24 cellular contexts compared by ENCODE assay signal in the genomic region with DNA sequence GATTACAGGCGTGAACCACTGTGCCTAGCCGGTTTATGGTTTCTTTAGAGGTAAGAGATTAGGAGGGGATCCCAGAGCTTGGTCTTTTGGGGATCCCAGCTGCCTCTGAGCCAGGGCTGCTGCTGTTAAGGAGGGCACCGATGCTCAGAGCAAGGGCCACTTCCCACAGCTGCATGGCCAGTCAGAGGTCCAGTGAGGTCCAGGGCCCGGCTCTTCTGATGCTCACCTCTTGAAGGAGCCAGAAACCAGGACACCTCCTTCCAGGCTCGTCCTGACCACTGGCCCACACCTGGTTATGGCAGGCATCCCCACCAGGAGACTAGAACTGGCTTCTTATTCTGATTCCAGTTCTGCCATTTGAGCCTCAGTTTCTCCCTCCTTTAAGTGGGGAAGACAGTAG.
DNase-seq lines count a peak whose midpoint lies in the region; ATAC-seq and TF ChIP-seq lines count a peak whose summit lies in the region.
"Had no signal": no experiment of that assay in that cellular context is flagged by ENCODE, and none has a peak within 500 bp of the region (broad histone marks: within the 10 kb centered on the region; RNA-seq: fewer than 3 reads in every experiment).

No MANE protein-coding gene starts in this region.

- 91 to 95% methylated on average over 5 of the region's 5 CpGs for WGBS in testis, 2 donors
- 83 to 90% methylated on average over 5 of the region's 5 CpGs for whole genome bisulfite sequencing in tibial nerve, 2 donors

- TF ChIP-seq POLR2A in testis (IDR thresholded peaks at IDR 0.05) (no peak), tibial nerve (IDR thresholded peaks at IDR 0.05) (no peak)

- no peak overlapping the region for H3K27ac ChIP-seq in testis
- no peak overlapping the region for H3K27ac ChIP-seq in tibial nerve
- H3K27ac ChIP-seq: 22Rv1, A549, C4-2B had no signal

- peak; percentile 13 for DNase-seq in activated CD8-positive, alpha-beta memory T cell treated with anti-CD3 and anti-CD28 coated beads for 24 hours
- DNase-seq in activated CD8-positive, alpha-beta memory T cell treated with anti-CD3 and anti-CD28 coated beads, Interleukin-2, amount 50 U/mL, for 48 hours: no peak
- DNase-seq in left lobe of liver (ENCODE audit: low spot score) (peak; percentile 22), osteocyte (ENCODE audit: extremely low spot score, unreplicated experiment) (peak; percentile 66), testis (peak; percentile 9), tibial nerve (ENCODE audit: low spot score in 2 of 2) (no peak)
- DNase-seq in activated T-helper 2 cell treated with anti-CD3 and anti-CD28 coated beads, Interferon-gamma antibody, Interleukin-2, Interleukin-4, amounts not matched to agents 10 μg/mL and 5 μg/mL and 100 μg/mL, durations not matched to agents 14 hours and 24 hours and 36 hours (ENCODE audit: low spot score): no peak
- DNase-seq: AML-193; CD4-positive, alpha-beta T cell; COR-L47; DMS 273 treated with DMSO at 0.1 percent for 48 hours; DMS153; DMS53; DMS79; DND-41; EL; GDM1 had no signal

- H3K4me3 Mint-ChIP-seq in osteocyte (ENCODE audit: unreplicated experiment): no peak overlapping the region
- H3K4me3 Mint-ChIP-seq in activated T-helper 2 cell treated with anti-CD3 and anti-CD28 coated beads, Interferon-gamma antibody, Interleukin-2, Interleukin-4, amounts not matched to agents 10 μg/mL and 5 μg/mL and 100 μg/mL, durations not matched to agents 14 hours and 24 hours and 36 hours (ENCODE audit: low read depth): no peak overlapping the region
- H3K4me3 Mint-ChIP-seq: B cell; CD4-positive, alpha-beta T cell; CD8-positive, alpha-beta T cell had no signal

- no peak for TF ChIP-seq EP300 in tibial nerve (IDR thresholded peaks at IDR 0.05)

- H3K9me3 Mint-ChIP-seq in osteocyte (ENCODE audit: unreplicated experiment): no peaks in the 10 kb centered on the region
- H3K9me3 Mint-ChIP-seq in activated T-helper 2 cell treated with anti-CD3 and anti-CD28 coated beads, Interferon-gamma antibody, Interleukin-2, Interleukin-4, amounts not matched to agents 10 μg/mL and 5 μg/mL and 100 μg/mL, durations not matched to agents 14 hours and 24 hours and 36 hours: no peaks in the 10 kb centered on the region
- H3K9me3 Mint-ChIP-seq: CD4-positive, alpha-beta T cell; CD8-positive, alpha-beta T cell had no signal

- H3K4me1 Mint-ChIP-seq in osteocyte (ENCODE audit: unreplicated experiment): no peaks in the 10 kb centered on the region
- H3K4me1 Mint-ChIP-seq in activated T-helper 2 cell treated with anti-CD3 and anti-CD28 coated beads, Interferon-gamma antibody, Interleukin-2, Interleukin-4, amounts not matched to agents 10 μg/mL and 5 μg/mL and 100 μg/mL, durations not matched to agents 14 hours and 24 hours and 36 hours (ENCODE audit: low read depth): no peaks in the 10 kb centered on the region
- H3K4me1 Mint-ChIP-seq: B cell had no signal

- ATAC-seq in left lobe of liver (no peak), GM19023 (IDR thresholded peaks at IDR 0.05; ENCODE audit: unreplicated experiment) (no peak)
- ATAC-seq: A549; CD8-positive, alpha-beta T cell; GM12878 had no signal

- intact Hi-C loops in testis (cut with DNase I; ENCODE audit: low total_unique reads): no loop called here
- intact Hi-C loops in activated T-helper 2 cell treated with anti-CD3 and anti-CD28 coated beads, Interferon-gamma antibody, Interleukin-2, Interleukin-4, amounts not matched to agents 10 μg/mL and 5 μg/mL and 100 μg/mL, durations not matched to agents 14 hours and 24 hours and 36 hours (cut with micrococcal nuclease): no loop called here

- no peak overlapping the region for H3K27ac Mint-ChIP-seq in osteocyte (ENCODE audit: unreplicated experiment)
- no peak overlapping the region for H3K27ac Mint-ChIP-seq in activated T-helper 2 cell treated with anti-CD3 and anti-CD28 coated beads, Interferon-gamma antibody, Interleukin-2, Interleukin-4, amounts not matched to agents 10 μg/mL and 5 μg/mL and 100 μg/mL, durations not matched to agents 14 hours and 24 hours and 36 hours
- H3K27ac Mint-ChIP-seq: B cell; CD4-positive, alpha-beta T cell; CD8-positive, alpha-beta T cell had no signal

- TF ChIP-seq CTCF in osteocyte (IDR thresholded peaks at IDR 0.05) (no peak), testis (IDR thresholded peaks at IDR 0.05) (no peak), tibial nerve (IDR thresholded peaks at IDR 0.05) (no peak)

- no peaks in the 10 kb centered on the region for H3K36me3 Mint-ChIP-seq in osteocyte (ENCODE audit: unreplicated experiment)
- H3K36me3 Mint-ChIP-seq in activated T-helper 2 cell treated with anti-CD3 and anti-CD28 coated beads, Interferon-gamma antibody, Interleukin-2, Interleukin-4, amounts not matched to agents 10 μg/mL and 5 μg/mL and 100 μg/mL, durations not matched to agents 14 hours and 24 hours and 36 hours (ENCODE audit: low read depth): no peaks in the 10 kb centered on the region
- H3K36me3 Mint-ChIP-seq: CD8-positive, alpha-beta T cell had no signal

- H3K4me3 ChIP-seq in testis (no peak overlapping the region), tibial nerve (no peak overlapping the region)
- H3K4me3 ChIP-seq: A549, GM12878 had no signal

- H3K27me3 ChIP-seq in testis (no peaks in the 10 kb centered on the region), tibial nerve (no peaks in the 10 kb centered on the region)

- peaks cover 24% of the 10 kb centered on the region for H3K27me3 Mint-ChIP-seq in osteocyte (ENCODE audit: unreplicated experiment)
- H3K27me3 Mint-ChIP-seq in activated T-helper 2 cell treated with anti-CD3 and anti-CD28 coated beads, Interferon-gamma antibody, Interleukin-2, Interleukin-4, amounts not matched to agents 10 μg/mL and 5 μg/mL and 100 μg/mL, durations not matched to agents 14 hours and 24 hours and 36 hours (ENCODE audit: low read depth): peaks cover 11% of the 10 kb centered on the region

- H3K36me3 ChIP-seq in testis (ENCODE audit: low read depth, missing control alignments) (no peaks in the 10 kb centered on the region), tibial nerve (no peaks in the 10 kb centered on the region)

- H3K4me1 ChIP-seq in testis: no peaks in the 10 kb centered on the region
- H3K4me1 ChIP-seq in tibial nerve: peaks cover 0 to under 1% (median 0%) of the 10 kb centered on the region in 4 donors
- H3K4me1 ChIP-seq: A549 had no signal

- H3K9me3 ChIP-seq in testis (no peaks in the 10 kb centered on the region), tibial nerve (peaks cover 0 to 7% (median 0%) of the 10 kb centered on the region in 4 donors)
- H3K9me3 ChIP-seq: A549 had no signal

Comparison
In these comparisons a context has a peak if more than half of its experiments do, and no peak if none do; other contexts are left out.
1. DNase-seq: peak in activated CD8-positive, alpha-beta memory T cell treated with anti-CD3 and anti-CD28 coated beads for 24 hours (single experiment), left lobe of liver (single experiment), osteocyte (single experiment) and testis (single experiment); none in activated CD8-positive, alpha-beta memory T cell treated with anti-CD3 and anti-CD28 coated beads, Interleukin-2, amount 50 U/mL, for 48 hours (single experiment), tibial nerve (0 of 2) and activated T-helper 2 cell treated with anti-CD3 and anti-CD28 coated beads, Interferon-gamma antibody, Interleukin-2, Interleukin-4, amounts not matched to agents 10 μg/mL and 5 μg/mL and 100 μg/mL, durations not matched to agents 14 hours and 24 hours and 36 hours (single experiment).